8 cellular contexts compared by ENCODE assay signal in the genomic region with DNA sequence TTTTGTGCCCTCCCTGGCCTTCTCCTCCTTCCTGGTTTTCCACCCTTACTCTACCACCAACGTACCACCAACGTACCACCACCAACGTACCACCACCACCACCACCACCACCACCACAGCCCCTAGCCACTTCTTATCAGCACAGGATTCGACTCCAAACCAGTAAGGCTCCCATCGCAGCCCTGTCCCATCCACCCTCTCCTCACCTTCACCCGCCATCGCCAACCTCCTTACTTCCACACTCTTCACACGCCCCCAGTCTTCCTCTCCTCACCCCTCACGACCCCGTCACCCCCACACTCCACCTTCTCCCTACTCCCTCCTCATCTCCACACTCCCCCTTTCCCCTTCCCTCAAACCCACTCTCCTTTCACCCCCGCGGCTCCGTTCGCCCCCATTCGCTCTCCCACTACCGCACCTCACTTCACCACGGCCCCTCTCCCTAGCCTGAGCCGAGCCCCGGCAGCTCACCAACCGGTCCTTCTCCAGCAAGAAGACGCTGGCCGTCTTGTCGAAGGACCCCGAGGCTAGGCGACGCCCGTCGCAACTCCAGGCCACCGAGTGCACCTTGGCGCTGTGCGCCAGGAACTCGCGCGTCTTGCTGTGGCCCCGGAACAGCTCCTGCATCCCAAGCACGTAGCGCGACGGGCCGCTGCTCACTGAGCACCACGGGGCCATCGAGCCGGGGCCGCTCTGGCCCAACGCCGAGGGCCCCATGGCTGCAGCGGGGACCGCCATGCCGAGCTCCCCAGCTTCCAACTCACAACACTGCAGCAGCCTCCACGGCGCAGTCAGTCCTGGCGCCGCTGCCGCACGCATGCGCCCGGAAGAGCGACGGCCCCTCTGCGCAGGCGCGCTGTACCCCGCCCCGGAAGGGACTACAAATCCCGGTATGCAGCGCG. TPM values are rescaled to one million over a fixed set of nuclear protein-coding genes. Genes with fewer than 3 reads are reported as not detected.
DNase-seq lines count a peak whose midpoint lies in the region; ATAC-seq, FAIRE-seq and TF ChIP-seq lines count a peak whose summit lies in the region.
"Not testable (repeated sequence)": the region's sequence is repeated elsewhere in the genome, so short reads cannot be mapped to it uniquely, and the experiment has no call there.

A gene with protein sequence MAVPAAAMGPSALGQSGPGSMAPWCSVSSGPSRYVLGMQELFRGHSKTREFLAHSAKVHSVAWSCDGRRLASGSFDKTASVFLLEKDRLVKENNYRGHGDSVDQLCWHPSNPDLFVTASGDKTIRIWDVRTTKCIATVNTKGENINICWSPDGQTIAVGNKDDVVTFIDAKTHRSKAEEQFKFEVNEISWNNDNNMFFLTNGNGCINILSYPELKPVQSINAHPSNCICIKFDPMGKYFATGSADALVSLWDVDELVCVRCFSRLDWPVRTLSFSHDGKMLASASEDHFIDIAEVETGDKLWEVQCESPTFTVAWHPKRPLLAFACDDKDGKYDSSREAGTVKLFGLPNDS (minus strand): TSS at position 845 of the 902 bp plus-strand sequence. CDS start 107 bp downstream, at position 738.

- H3K79me1 ChIP-seq in H1 (ENCODE audit: low read depth, low read length), result not testable (repeated sequence)

- H3K9me2 ChIP-seq in OCI-LY1 (ENCODE audit: low read depth, low read length), result not testable (repeated sequence)

- DNase-seq in activated T-cell treated with anti-CD3 and anti-CD28 coated beads for 24 hours (ENCODE audit: low read depth) (peak; percentile 71), H1 (ENCODE audit: low read depth in 1 of 2, low spot score in 2 of 2) (peak; percentile 31 to 84), spleen (peak; percentile 92), aorta (peak; percentile 81 to 89)

- H3K4me3 ChIP-seq in OCI-LY1 (ENCODE audit: low read depth, low read length, poor library complexity, severe bottlenecking) (peak within 1 kb of the TSS; percentile 72), H1 (ENCODE audit: extremely low read depth in 1 of 4, insufficient read depth in 2 of 4, low read depth in 3 of 4, low read length in 4 of 4) (peak within 1 kb of the TSS; percentile 46 to 66 (median 60)), liver (ENCODE audit: low read depth in 1 of 3, low read length in 3 of 3) (peak within 1 kb of the TSS; percentile 38 to 75 (median 66)), spleen (peak within 1 kb of the TSS; percentile 69 to 96 (median 85)), aorta (ENCODE audit: low read length in 2 of 2) (peak within 1 kb of the TSS in 1 of 2 donors; percentile 76)

- H4K20me1 ChIP-seq in OCI-LY1 (ENCODE audit: insufficient read depth, low read length); H1 (replicated peaks in 1 of 2; ENCODE audit: control insufficient read depth in 1 of 2, insufficient read depth in 2 of 2, low read length in 2 of 2): not testable (repeated sequence)

- H2BK12ac ChIP-seq in H1 (ENCODE audit: low read depth, low read length), result not testable (repeated sequence)

- H3K9me3 ChIP-seq in OCI-LY1 (ENCODE audit: low read length); H1 (ENCODE audit: insufficient read depth in 2 of 2, low read depth in 1 of 2, low read length in 1 of 2); liver (ENCODE audit: control insufficient read depth in 4 of 4, low read length in 3 of 4); spleen; aorta (ENCODE audit: control insufficient read depth, low read length): not testable (repeated sequence)

- H2BK120ac ChIP-seq in H1 (replicated peaks; ENCODE audit: low read depth, low read length), result not testable (repeated sequence)

- TF ChIP-seq POLR2A in H1 (IDR thresholded peaks at IDR 0.05; ENCODE audit: control extremely low read depth in 1 of 2, low read depth in 2 of 2, low read length in 2 of 2), result peak in 1 of 2 experiments; percentile 57; a peak in 1 of 3 replicates
- TF ChIP-seq POLR2A in spleen (IDR thresholded peaks at IDR 0.05), result not testable (repeated sequence)

- not testable (repeated sequence) for H3K4me1 ChIP-seq in OCI-LY1 (ENCODE audit: insufficient read depth, low read length, severe bottlenecking); H1 (replicated peaks in 1 of 4; ENCODE audit: control insufficient read depth in 3 of 4, insufficient read depth in 4 of 4, low read length in 3 of 4); liver (ENCODE audit: control insufficient read depth in 4 of 4, insufficient read depth in 4 of 4, low read length in 3 of 4); spleen; aorta (ENCODE audit: control insufficient read depth in 1 of 2, insufficient read depth in 2 of 2, low read length in 2 of 2)

- TF ChIP-seq CTCF in OCI-LY1 (IDR thresholded peaks at IDR 0.05; ENCODE audit: low read length); H1 (IDR thresholded peaks at IDR 0.05; ENCODE audit: control extremely low read depth in 1 of 3, insufficient read depth in 1 of 3, low read depth in 1 of 3, low read length in 3 of 3); liver (IDR thresholded peaks at IDR 0.05; ENCODE audit: low read depth, low read length, missing input control); spleen (IDR thresholded peaks at IDR 0.05 in 8 of 11, conservative IDR thresholded peaks at IDR 0.05 in 3 of 11): not testable (repeated sequence)

- not testable (repeated sequence) for H3K18ac ChIP-seq in H1 (ENCODE audit: extremely low read depth, low read length)

- intact Hi-C loops in spleen (cut with DNase I; ENCODE audit: low total_unique reads); aorta (cut with DNase I): not testable (repeated sequence)

- H2BK20ac ChIP-seq in H1 (ENCODE audit: low read length), result not testable (repeated sequence)

- H2AK5ac ChIP-seq in H1 (ENCODE audit: low read depth, low read length), result not testable (repeated sequence)

- H4K5ac ChIP-seq in H1 (ENCODE audit: insufficient read length, low read depth, low read length), result peak within 1 kb of the TSS; percentile 33

- H3F3A ChIP-seq in OCI-LY1 (ENCODE audit: insufficient read depth, low read length), result not testable (repeated sequence)

- H3K14ac ChIP-seq in H1 (ENCODE audit: insufficient read length), result not testable (repeated sequence)

- H3K4ac ChIP-seq in H1 (replicated peaks; ENCODE audit: insufficient read length, low read depth, low read length), result not testable (repeated sequence)

- FAIRE-seq in H1 (lab: Jason Lieb, UNC), result peak; percentile 50

- peak; percentile 99 for ATAC-seq in GM18867 (IDR thresholded peaks at IDR 0.05; ENCODE audit: unreplicated experiment)
- ATAC-seq in HG02885 (IDR thresholded peaks at IDR 0.05; ENCODE audit: poor library complexity, unreplicated experiment), result peak; percentile 98
- ATAC-seq in aorta (ENCODE audit: low FRiP score), result peak; percentile 100

- not testable (repeated sequence) for H3K36me3 ChIP-seq in OCI-LY1 (ENCODE audit: insufficient read depth, low read length); H1 (ENCODE audit: control insufficient read depth in 2 of 4, insufficient read depth in 4 of 4, low read length in 3 of 4); liver (ENCODE audit: control insufficient read depth in 4 of 4, insufficient read depth in 3 of 4, low read depth in 1 of 4, low read length in 3 of 4); aorta (ENCODE audit: control insufficient read depth in 1 of 2, insufficient read depth in 2 of 2, low read length in 1 of 2)
- peaks cover 0 to 14% (median 0%) of the 10 kb centered on the region in 6 donors for H3K36me3 ChIP-seq in spleen

- peak within 1 kb of the TSS; percentile 81 for H3K9ac ChIP-seq in OCI-LY1 (ENCODE audit: low read length)
- peak within 1 kb of the TSS; percentile 37 to 82 (median 60); a peak in 5 of 7 replicates for H3K9ac ChIP-seq in H1 (replicated peaks in 1 of 4; ENCODE audit: extremely low read depth in 1 of 4, low read depth in 3 of 4, low read length in 3 of 4)
- H3K9ac ChIP-seq in liver (ENCODE audit: low read depth in 1 of 2, low read length in 2 of 2), result not testable (repeated sequence)

- not testable (repeated sequence) for H3K23me2 ChIP-seq in H1 (ENCODE audit: low read depth, low read length)

- H4K91ac ChIP-seq in H1 (replicated peaks; ENCODE audit: insufficient read length, low read length), result not testable (repeated sequence)

- CTCF ChIA-PET in H1 (lab: Charles Lee; ENCODE audit: partially characterized antibody), result not testable (repeated sequence)

- H2BK15ac ChIP-seq in H1 (ENCODE audit: low read length), result not testable (repeated sequence)

- POLR2A ChIA-PET in H1 (lab: Charles Lee; ENCODE audit: partially characterized antibody), result not testable (repeated sequence)

- H3K23ac ChIP-seq in H1 (ENCODE audit: insufficient read length), result not testable (repeated sequence)

- WGBS in H1 (ENCODE audit: extremely low coverage in 1 of 2, insufficient coverage in 1 of 2, insufficient read length in 1 of 2, insufficient replicate concordance in 2 of 2, low coverage in 1 of 2, low lambda C conversion rate in 2 of 2, missing lambda C conversion rate in 1 of 2), 2 experiments, result 2% methylated on average over 43 of the region's 67 CpGs; no CpG with 5 or more reads in 1 of the 2 experiments
- whole genome bisulfite sequencing in liver, result 1% methylated on average over 52 of the region's 67 CpGs
- WGBS in spleen, 5 donors, result 0 to 1% (median 0%) methylated on average over 16 to 55 of the region's 67 CpGs
- 1 to 2% methylated on average over 46 to 54 of the region's 67 CpGs for WGBS in aorta, 2 donors

- not testable (repeated sequence) for H2BK5ac ChIP-seq in H1 (ENCODE audit: low read depth, low read length)

- not testable (repeated sequence) for H3K56ac ChIP-seq in H1 (replicated peaks; ENCODE audit: insufficient read length, low read depth, low read length)

- not testable (repeated sequence) for H3K27me3 ChIP-seq in OCI-LY1 (ENCODE audit: insufficient read depth, low read length); H1 (replicated peaks in 1 of 4; ENCODE audit: control insufficient read depth in 3 of 4, extremely low read depth in 1 of 4, insufficient read depth in 3 of 4, low read length in 3 of 4); liver (ENCODE audit: control insufficient read depth in 4 of 4, insufficient read depth in 4 of 4, low read length in 3 of 4); spleen (replicated peaks in 1 of 7); aorta (ENCODE audit: control insufficient read depth in 1 of 2, insufficient read depth in 2 of 2, low read length in 1 of 2)

- H3K27ac ChIP-seq in OCI-LY1 (ENCODE audit: low read depth, low read length, poor library complexity, severe bottlenecking); liver (ENCODE audit: low read depth in 1 of 2, low read length in 2 of 2); aorta (ENCODE audit: low read depth in 1 of 2, low read length in 2 of 2): not testable (repeated sequence)
- H3K27ac ChIP-seq in H1 (ENCODE audit: low read depth, low read length) (0 out of 2 replicates have a peak within 1 kb of the TSS, but pooled peaks have one; percentile 42), spleen (peak within 1 kb of the TSS in 5 of 8 donors; percentile 39 to 77 (median 74))

- TF ChIP-seq RAD21 in H1 (IDR thresholded peaks at IDR 0.05 in 1 of 2, conservative IDR thresholded peaks at IDR 0.05 in 1 of 2; ENCODE audit: low read depth in 2 of 2, low read length in 2 of 2); liver (IDR thresholded peaks at IDR 0.05): not testable (repeated sequence)

- H3K4me2 ChIP-seq in OCI-LY1 (ENCODE audit: low read length) (peak within 1 kb of the TSS; percentile 65), H1 (ENCODE audit: insufficient read depth in 1 of 2, low read depth in 2 of 2, low read length in 2 of 2) (peak within 1 kb of the TSS in 1 of 2 experiments; percentile 53; a peak in 2 of 4 replicates)

- not testable (repeated sequence) for H4K8ac ChIP-seq in H1 (ENCODE audit: extremely low read depth, insufficient read depth, low read length)

- not testable (repeated sequence) for H2AFZ ChIP-seq in OCI-LY1 (ENCODE audit: low read length); H1 (ENCODE audit: low read length)

- not testable (repeated sequence) for TF ChIP-seq EP300 in H1 (IDR thresholded peaks at IDR 0.05; ENCODE audit: borderline replicate concordance in 1 of 2, low read depth in 2 of 2, low read length in 2 of 2)

- H3K79me2 ChIP-seq in OCI-LY1 (ENCODE audit: insufficient read depth, low read length); H1 (ENCODE audit: control insufficient read depth in 1 of 2, insufficient read depth in 2 of 2, low read length in 2 of 2): not testable (repeated sequence)

RNA-seq across cellular contexts. Expression of the gene that starts here (rescaled TPM):
- 82.7 and 87.1 TPM in 2 replicates for total RNA-seq in H1 (2021; fragmentation: NEBNext Ultra II Directional; extraction: Animal tissue kit (Norgen Biotek cat#: 25700))
- polyA plus RNA-seq in H1 (2011; rRNA removed), result 60.2 and 65.9 TPM in 2 replicates
- polyA plus RNA-seq in H1 (2011; cell fraction: cytosol; rRNA removed), result 81.4 TPM
- polyA plus RNA-seq in H1 (2011; cell fraction: nucleus; rRNA removed), result 45.0 TPM
- polyA plus RNA-seq in H1 (2012, experiment 1 of 2), result 48.5 to 102 TPM (median 78.4 TPM) in 4 replicates
- polyA plus RNA-seq in H1 (2012, experiment 2 of 2), result 42.7 TPM
- polyA plus RNA-seq in H1 (2013, experiment 1 of 2), result 39.7 TPM
- 45.8 TPM for polyA plus RNA-seq in H1 (2013, experiment 2 of 2)
- polyA minus RNA-seq in H1 (2011; rRNA and poly(A)+ RNA removed), result 178 and 217 TPM in 2 replicates
- 56.9 TPM for polyA minus RNA-seq in H1 (2011; cell fraction: cytosol; rRNA and poly(A)+ RNA removed)
- 90.4 TPM for polyA minus RNA-seq in H1 (2011; cell fraction: nucleus; rRNA and poly(A)+ RNA removed)
- 10 to 100 TPM; 24.1 to 40.0 TPM for total RNA-seq in liver
- 10 to 100 TPM; 10.4 to 17.1 TPM for polyA plus RNA-seq in liver
- total RNA-seq in spleen, result 10 to 100 TPM; 23.7 to 62.2 (median 37.1) TPM
- polyA plus RNA-seq in spleen, result 10 to 100 TPM; 17.5 to 32.2 (median 21.2) TPM
- total RNA-seq in aorta, result 10 to 100 TPM; 11.6 to 26.6 TPM
- 10 to 100 TPM in 1 of 2 donors, 1 to 10 TPM in 1; 6.5 to 13.0 TPM for polyA plus RNA-seq in aorta
